19 cellular contexts compared by ENCODE assay signal in the genomic region with DNA sequence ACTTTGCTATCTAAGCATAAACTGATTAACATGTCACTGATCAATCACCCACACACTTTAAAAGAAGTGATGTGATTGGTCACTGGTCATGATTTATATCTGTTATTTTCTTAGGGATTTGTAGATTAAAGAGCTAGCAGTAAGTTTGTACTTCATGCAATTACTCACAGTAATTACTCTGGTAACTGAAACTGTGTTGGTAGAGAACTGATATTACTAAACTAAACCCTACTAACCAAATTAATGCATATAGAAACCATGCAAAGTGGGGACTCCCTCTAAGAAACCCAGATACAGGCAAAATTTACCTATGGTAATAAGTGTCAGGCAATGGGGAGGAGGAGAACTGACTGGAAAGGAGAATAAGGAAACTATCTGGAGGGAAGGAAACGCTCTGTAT. TPM values are rescaled to one million over a fixed set of nuclear protein-coding genes. Genes with fewer than 3 reads are reported as not detected.
A peak's percentile ranks its signal among the peaks of the same experiment; 100 is the strongest.
DNase-seq lines count a peak whose midpoint lies in the region; ATAC-seq and FAIRE-seq lines count a peak whose summit lies in the region.
"Had no signal": no experiment of that assay in that cellular context is flagged by ENCODE, and none has a peak within 500 bp of the region (broad histone marks: within the 10 kb centered on the region; RNA-seq: fewer than 3 reads in every experiment).

No MANE protein-coding gene starts in this region.

- no peak overlapping the region for H3K14ac ChIP-seq in neuronal stem cell (ENCODE audit: low read length)

- no peak overlapping the region for H4K8ac ChIP-seq in neuronal stem cell (ENCODE audit: low read depth, low read length)

- H3K27me3 ChIP-seq in neuronal stem cell (ENCODE audit: control insufficient read depth in 3 of 3, insufficient read depth in 3 of 3, low read depth in 1 of 3, low read length in 3 of 3): no peaks in the 10 kb centered on the region

- peaks cover 14% of the 10 kb centered on the region for H3K4me1 Mint-ChIP-seq in activated T-cell treated with anti-CD3 and anti-CD28 coated beads, Interleukin-2, amount 50 U/mL, for 24 hours (ENCODE audit: low read depth)
- H3K4me1 Mint-ChIP-seq in activated naive CD8-positive, alpha-beta T cell treated with anti-CD3 and anti-CD28 coated beads, Interleukin-2, amount 50 U/mL, for 24 hours: peaks cover 9% of the 10 kb centered on the region
- H3K4me1 Mint-ChIP-seq in activated naive CD8-positive, alpha-beta T cell treated with anti-CD3 and anti-CD28 coated beads for 36 hours: peaks cover 5% of the 10 kb centered on the region
- H3K4me1 Mint-ChIP-seq in stimulated activated naive CD8-positive, alpha-beta T cell treated with anti-CD3 and anti-CD28 coated beads, Interleukin-15, amount 100 ng/mL, for 72 hours: peaks cover 13% of the 10 kb centered on the region
- H3K4me1 Mint-ChIP-seq: B cell had no signal

- H3K23ac ChIP-seq in neuronal stem cell (ENCODE audit: low read depth, low read length, poor library complexity): no peak overlapping the region

- no CpG with 5 or more reads among the region's 1 CpG for WGBS in neuronal stem cell (ENCODE audit: extremely low coverage in 2 of 2, insufficient read length in 2 of 2, insufficient replicate concordance in 1 of 2), 2 donors

- H2BK120ac ChIP-seq in neuronal stem cell (ENCODE audit: low read depth, low read length): no peak overlapping the region

- H3K4me1 ChIP-seq in neuronal stem cell (ENCODE audit: control insufficient read depth in 2 of 2, insufficient read depth in 1 of 2, low read depth in 1 of 2, low read length in 2 of 2): no peaks in the 10 kb centered on the region

- H3K18ac ChIP-seq in neuronal stem cell (ENCODE audit: low read length): no peak overlapping the region

- no peak overlapping the region for H2BK5ac ChIP-seq in neuronal stem cell (ENCODE audit: low read length)

- no peak overlapping the region for H3K4me3 ChIP-seq in neuronal stem cell (ENCODE audit: low read length in 2 of 2)

- peaks cover 9% of the 10 kb centered on the region for H3K9me3 Mint-ChIP-seq in activated T-cell treated with anti-CD3 and anti-CD28 coated beads, Interleukin-2, amount 50 U/mL, for 24 hours
- H3K9me3 Mint-ChIP-seq in activated naive CD8-positive, alpha-beta T cell treated with anti-CD3 and anti-CD28 coated beads, Interleukin-2, amount 50 U/mL, for 24 hours: peaks cover 6% of the 10 kb centered on the region
- peaks cover 8% of the 10 kb centered on the region for H3K9me3 Mint-ChIP-seq in activated naive CD8-positive, alpha-beta T cell treated with anti-CD3 and anti-CD28 coated beads for 36 hours
- H3K9me3 Mint-ChIP-seq in stimulated activated naive CD8-positive, alpha-beta T cell treated with anti-CD3 and anti-CD28 coated beads, Interleukin-15, amount 100 ng/mL, for 72 hours: peaks cover 14 to 19% of the 10 kb centered on the region in 2 donors

- no peaks in the 10 kb centered on the region for H3K36me3 Mint-ChIP-seq in activated T-cell treated with anti-CD3 and anti-CD28 coated beads, Interleukin-2, amount 50 U/mL, for 24 hours (ENCODE audit: low read depth)
- no peaks in the 10 kb centered on the region for H3K36me3 Mint-ChIP-seq in activated naive CD8-positive, alpha-beta T cell treated with anti-CD3 and anti-CD28 coated beads, Interleukin-2, amount 50 U/mL, for 24 hours (ENCODE audit: low read depth)
- H3K36me3 Mint-ChIP-seq in activated naive CD8-positive, alpha-beta T cell treated with anti-CD3 and anti-CD28 coated beads for 36 hours: peaks cover 5% of the 10 kb centered on the region

- no peaks in the 10 kb centered on the region for H3K79me1 ChIP-seq in neuronal stem cell (ENCODE audit: low read depth, low read length)

- H3K27ac ChIP-seq in neuronal stem cell (replicated peaks; ENCODE audit: low read length): no peak overlapping the region
- H3K27ac ChIP-seq: HL-60 had no signal

- peak; percentile 52 for FAIRE-seq in HTR-8/SVneo (lab: Jason Lieb, UNC)
- FAIRE-seq: GM12892 had no signal

- no peak for DNase-seq in activated T-cell treated with anti-CD3 and anti-CD28 coated beads, Interleukin-2, amount 50 U/mL, for 24 hours
- DNase-seq in activated T-cell treated with anti-CD3 and anti-CD28 coated beads, Interleukin-2, amount 50 U/mL, for 48 hours: no peak
- DNase-seq in activated naive CD8-positive, alpha-beta T cell treated with anti-CD3 and anti-CD28 coated beads, Interleukin-2, amount 50 U/mL, for 24 hours: no peak
- DNase-seq in activated naive CD8-positive, alpha-beta T cell treated with anti-CD3 and anti-CD28 coated beads for 36 hours: no peak
- no peak for DNase-seq in HTR-8/SVneo (ENCODE audit: insufficient read length, low spot score)
- no peak for DNase-seq in stimulated activated naive CD8-positive, alpha-beta T cell treated with anti-CD3 and anti-CD28 coated beads, Interleukin-15, amount 100 ng/mL, for 72 hours
- DNase-seq in NCI-H345 treated with DMSO at 0.1 percent for 48 hours (lab: John Stamatoyannopoulos, UW; ENCODE audit: unreplicated experiment): no peak
- DNase-seq in neuronal stem cell (ENCODE audit: low spot score): no peak
- DNase-seq: C1 segment of cervical spinal cord; Calu3; CD4-positive, alpha-beta T cell; DMS153; DMS79 treated with DMSO at 0.1 percent for 48 hours; EL; HCEC 1CT; HFFc6 had no signal

- peak; percentile 52 for ATAC-seq in activated naive CD8-positive, alpha-beta T cell treated with anti-CD3 and anti-CD28 coated beads, Interleukin-2, amount 50 U/mL, for 24 hours
- ATAC-seq in stimulated activated naive CD8-positive, alpha-beta T cell treated with anti-CD3 and anti-CD28 coated beads, Interleukin-15, amount 100 ng/mL, for 72 hours: peak; percentile 89

- peaks cover 0 to 5% of the 10 kb centered on the region in 2 donors for H3K9me3 ChIP-seq in neuronal stem cell (replicated peaks in 1 of 2; ENCODE audit: control insufficient read depth in 2 of 2, insufficient read depth in 1 of 2, low read depth in 1 of 2, low read length in 2 of 2)

- no peak overlapping the region for H3K9ac ChIP-seq in neuronal stem cell (ENCODE audit: low read depth, low read length, poor library complexity)

- no peak overlapping the region for H3K4me3 Mint-ChIP-seq in activated T-cell treated with anti-CD3 and anti-CD28 coated beads, Interleukin-2, amount 50 U/mL, for 24 hours
- no peak overlapping the region for H3K4me3 Mint-ChIP-seq in activated naive CD8-positive, alpha-beta T cell treated with anti-CD3 and anti-CD28 coated beads, Interleukin-2, amount 50 U/mL, for 24 hours
- no peak overlapping the region for H3K4me3 Mint-ChIP-seq in activated naive CD8-positive, alpha-beta T cell treated with anti-CD3 and anti-CD28 coated beads for 36 hours
- H3K4me3 Mint-ChIP-seq in stimulated activated naive CD8-positive, alpha-beta T cell treated with anti-CD3 and anti-CD28 coated beads, Interleukin-15, amount 100 ng/mL, for 72 hours: peak overlapping the region in 1 of 2 donors; percentile 30
- H3K4me3 Mint-ChIP-seq: B cell; CD4-positive, alpha-beta T cell; HFFc6 had no signal

- peak overlapping the region; percentile 31 for H3K27ac Mint-ChIP-seq in activated T-cell treated with anti-CD3 and anti-CD28 coated beads, Interleukin-2, amount 50 U/mL, for 24 hours
- no peak overlapping the region for H3K27ac Mint-ChIP-seq in activated naive CD8-positive, alpha-beta T cell treated with anti-CD3 and anti-CD28 coated beads, Interleukin-2, amount 50 U/mL, for 24 hours
- H3K27ac Mint-ChIP-seq in activated naive CD8-positive, alpha-beta T cell treated with anti-CD3 and anti-CD28 coated beads for 36 hours: no peak overlapping the region
- H3K27ac Mint-ChIP-seq in stimulated activated naive CD8-positive, alpha-beta T cell treated with anti-CD3 and anti-CD28 coated beads, Interleukin-15, amount 100 ng/mL, for 72 hours: peak overlapping the region in 1 of 2 donors; percentile 28
- H3K27ac Mint-ChIP-seq: B cell; CD4-positive, alpha-beta T cell; HFFc6 had no signal

- no peak overlapping the region for H2BK15ac ChIP-seq in neuronal stem cell (ENCODE audit: low read length)

- no peak overlapping the region for H3K4me2 ChIP-seq in neuronal stem cell (ENCODE audit: insufficient read depth, low read length, poor library complexity, severe bottlenecking)

- no peaks in the 10 kb centered on the region for H3K36me3 ChIP-seq in neuronal stem cell (replicated peaks in 1 of 2; ENCODE audit: control insufficient read depth in 2 of 2, insufficient read depth in 2 of 2, low read length in 2 of 2)

- no peak overlapping the region for H3K4ac ChIP-seq in neuronal stem cell (ENCODE audit: low read length)

- no peak overlapping the region for H2AK5ac ChIP-seq in neuronal stem cell (ENCODE audit: low read depth, low read length)

- H3K27me3 Mint-ChIP-seq in activated T-cell treated with anti-CD3 and anti-CD28 coated beads, Interleukin-2, amount 50 U/mL, for 24 hours: no peaks in the 10 kb centered on the region
- H3K27me3 Mint-ChIP-seq in activated naive CD8-positive, alpha-beta T cell treated with anti-CD3 and anti-CD28 coated beads, Interleukin-2, amount 50 U/mL, for 24 hours: no peaks in the 10 kb centered on the region
- H3K27me3 Mint-ChIP-seq in activated naive CD8-positive, alpha-beta T cell treated with anti-CD3 and anti-CD28 coated beads for 36 hours: no peaks in the 10 kb centered on the region
- H3K27me3 Mint-ChIP-seq in stimulated activated naive CD8-positive, alpha-beta T cell treated with anti-CD3 and anti-CD28 coated beads, Interleukin-15, amount 100 ng/mL, for 72 hours: no peaks in the 10 kb centered on the region
- H3K27me3 Mint-ChIP-seq: B cell; CD4-positive, alpha-beta T cell had no signal

- H4K91ac ChIP-seq in neuronal stem cell (ENCODE audit: low read depth, low read length, poor library complexity): no peak overlapping the region

- no peak overlapping the region for H2AFZ ChIP-seq in neuronal stem cell (ENCODE audit: low read length)

- H2BK12ac ChIP-seq in neuronal stem cell (ENCODE audit: low read length): no peak overlapping the region

RNA-seq across cellular contexts. Expression of a gene that starts 44.8 kb away (rescaled TPM):
- total RNA-seq in activated naive CD8-positive, alpha-beta T cell treated with anti-CD3 and anti-CD28 coated beads for 36 hours: 1 to 10 TPM; 1.0 to 1.3 TPM
- 1.7 TPM for polyA plus RNA-seq in neuronal stem cell (2013, experiment 1 of 2)
- polyA plus RNA-seq in neuronal stem cell (2013, experiment 2 of 2): 1.9 TPM
- total RNA-seq: HFFc6 had no signal

RNA-seq across cellular contexts. Expression of a gene that starts 58.0 kb away (rescaled TPM):
- 1 to 10 TPM; 5.6 to 7.5 TPM for total RNA-seq in activated naive CD8-positive, alpha-beta T cell treated with anti-CD3 and anti-CD28 coated beads for 36 hours
- polyA plus RNA-seq in neuronal stem cell (2013, experiment 1 of 2): 13.1 TPM
- polyA plus RNA-seq in neuronal stem cell (2013, experiment 2 of 2): 12.7 TPM

RNA-seq across cellular contexts. Expression of a gene that starts 58.0 kb away (rescaled TPM):
- total RNA-seq in activated naive CD8-positive, alpha-beta T cell treated with anti-CD3 and anti-CD28 coated beads for 36 hours: 1 to 10 TPM; 6.4 to 7.1 TPM
- 7.8 TPM for polyA plus RNA-seq in neuronal stem cell (2013, experiment 1 of 2)
- polyA plus RNA-seq in neuronal stem cell (2013, experiment 2 of 2): 7.9 TPM
